Comparison of ENCODE assay signal across 8 cellular contexts in the genomic region with DNA sequence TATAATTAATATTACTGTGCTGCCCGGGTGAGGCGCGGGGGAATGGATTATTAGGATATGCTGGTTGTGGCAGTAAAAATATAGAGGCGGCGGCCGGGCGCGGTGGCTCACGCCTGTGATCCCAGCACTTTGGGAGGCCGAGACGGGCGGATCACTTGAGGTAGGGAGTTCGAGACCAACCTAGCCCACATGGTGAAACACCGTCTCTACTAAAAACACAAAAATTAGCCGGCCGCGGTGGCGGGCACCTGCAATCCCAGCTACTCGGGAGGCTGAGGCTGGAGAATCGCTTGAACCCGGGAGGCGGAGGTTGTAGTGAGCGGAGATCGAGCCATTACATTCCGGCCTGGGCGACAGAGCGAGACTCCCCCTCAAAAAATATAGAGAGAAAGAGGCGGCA. TPM values are rescaled to one million over a fixed set of nuclear protein-coding genes. Genes with fewer than 3 reads are reported as not detected.
DNase-seq lines count a peak whose midpoint lies in the region; ATAC-seq, FAIRE-seq and TF ChIP-seq lines count a peak whose summit lies in the region.
"Not testable (repeated sequence)": the region's sequence is repeated elsewhere in the genome, so short reads cannot be mapped to it uniquely, and the experiment has no call there.

No MANE protein-coding gene starts in this region.

- H2BK5ac ChIP-seq in mesenchymal stem cell (ENCODE audit: low read depth, low read length, poor library complexity, severe bottlenecking), result not testable (repeated sequence)

- H2AK5ac ChIP-seq in mesenchymal stem cell (ENCODE audit: low read length, severe bottlenecking), result not testable (repeated sequence)

- H4K91ac ChIP-seq in mesenchymal stem cell (ENCODE audit: low read length), result not testable (repeated sequence)

- not testable (repeated sequence) for H3K36me3 ChIP-seq in CD8-positive, alpha-beta T cell (ENCODE audit: insufficient read depth, low read length); KOPT-K1 (ENCODE audit: insufficient read depth, low read length); astrocyte (ENCODE audit: insufficient read depth, low read length); esophagus squamous epithelium; mesenchymal stem cell (ENCODE audit: control insufficient read depth in 1 of 2, insufficient read depth in 2 of 2, low read depth in 1 of 2, low read length in 2 of 2); prostate gland

- not testable (repeated sequence) for H3K9me3 ChIP-seq in CD8-positive, alpha-beta T cell (ENCODE audit: low read length); KOPT-K1 (ENCODE audit: insufficient read depth, low read length, poor library complexity, severe bottlenecking); astrocyte (ENCODE audit: insufficient read depth, low read depth, low read length); esophagus squamous epithelium; mesenchymal stem cell (ENCODE audit: control insufficient read depth, low read length); prostate gland

- peak overlapping the region; percentile 49 for H2BK120ac ChIP-seq in mesenchymal stem cell (ENCODE audit: low read depth, low read length)

- H3K9me3 Mint-ChIP-seq in CD8-positive, alpha-beta T cell; astrocyte (ENCODE audit: unreplicated experiment); type B pancreatic cell: not testable (repeated sequence)

- not testable (repeated sequence) for H3K27me3 Mint-ChIP-seq in CD8-positive, alpha-beta T cell (ENCODE audit: low read depth); astrocyte (ENCODE audit: low read depth, unreplicated experiment); type B pancreatic cell

- not testable (repeated sequence) for H3K23ac ChIP-seq in mesenchymal stem cell (ENCODE audit: low read length in 2 of 2)

- not testable (repeated sequence) for H2BK12ac ChIP-seq in mesenchymal stem cell (ENCODE audit: low read length in 2 of 2)

- H3K4ac ChIP-seq in mesenchymal stem cell (ENCODE audit: low read depth in 1 of 2, low read length in 2 of 2), result not testable (repeated sequence)

- TF ChIP-seq POLR2A in esophagus squamous epithelium (IDR thresholded peaks at IDR 0.05); prostate gland (IDR thresholded peaks at IDR 0.05): not testable (repeated sequence)

- not testable (repeated sequence) for H3K18ac ChIP-seq in mesenchymal stem cell (ENCODE audit: low read depth in 1 of 2, low read length in 2 of 2)

- not testable (repeated sequence) for TF ChIP-seq CTCF in CD8-positive, alpha-beta T cell (IDR thresholded peaks at IDR 0.05); WI38 (IDR thresholded peaks at IDR 0.05; ENCODE audit: low read depth, low read length); astrocyte (IDR thresholded peaks at IDR 0.05; ENCODE audit: insufficient read depth, low read depth, low read length); esophagus squamous epithelium (IDR thresholded peaks at IDR 0.05); prostate gland (IDR thresholded peaks at IDR 0.05); type B pancreatic cell (conservative IDR thresholded peaks at IDR 0.05)

- H3K79me2 ChIP-seq in astrocyte (ENCODE audit: insufficient read depth, low read length), result not testable (repeated sequence)

- H3K4me3 Mint-ChIP-seq in CD8-positive, alpha-beta T cell, result peak overlapping the region; percentile 93
- H3K4me3 Mint-ChIP-seq in astrocyte (ENCODE audit: unreplicated experiment) (peak overlapping the region; percentile 96), type B pancreatic cell (peak overlapping the region; percentile 99)

- peaks cover 35% of the 10 kb centered on the region for H3K4me1 Mint-ChIP-seq in CD8-positive, alpha-beta T cell (ENCODE audit: low read depth)
- H3K4me1 Mint-ChIP-seq in astrocyte (ENCODE audit: low read depth, unreplicated experiment), result not testable (repeated sequence)
- H3K4me1 Mint-ChIP-seq in type B pancreatic cell (ENCODE audit: unreplicated experiment), result peaks cover 28% of the 10 kb centered on the region

- H3K4me3 ChIP-seq in CD8-positive, alpha-beta T cell (ENCODE audit: low read depth, low read length), result peak overlapping the region; percentile 87
- H3K4me3 ChIP-seq in WI38 (ENCODE audit: low read depth, low read length) (peak overlapping the region; percentile 86; the same call in 1 of the 2 replicates), astrocyte (ENCODE audit: insufficient read depth, low read depth, low read length) (peak overlapping the region; percentile 91), esophagus squamous epithelium (peak overlapping the region; percentile 63 to 87 (median 80)), mesenchymal stem cell (ENCODE audit: insufficient read depth in 1 of 2, low read depth in 1 of 2, low read length in 2 of 2) (peak overlapping the region in 1 of 2 experiments; percentile 96), prostate gland (peak overlapping the region; percentile 63 to 65)

- H3K9ac ChIP-seq in astrocyte (ENCODE audit: low read length), result not testable (repeated sequence)
- H3K9ac ChIP-seq in mesenchymal stem cell (ENCODE audit: low read length), result peak overlapping the region; percentile 100

- POLR2A ChIA-PET in CD8-positive, alpha-beta T cell (lab: Charles Lee), result interaction anchor here (1.2 to 1.4 kb wide), 2 partner anchors 7 to 10 kb away, joined by 3 read pairs; no protein-coding TSS in a partner anchor

- not testable (repeated sequence) for H2AFZ ChIP-seq in astrocyte (ENCODE audit: low read depth, low read length); mesenchymal stem cell (ENCODE audit: low read depth, low read length)

- peaks cover 23% of the 10 kb centered on the region for H3K4me1 ChIP-seq in CD8-positive, alpha-beta T cell (ENCODE audit: insufficient read depth, low read length)
- H3K4me1 ChIP-seq in astrocyte (ENCODE audit: insufficient read depth, low read length); mesenchymal stem cell (ENCODE audit: control insufficient read depth, insufficient read depth, low read depth, low read length); prostate gland (replicated peaks): not testable (repeated sequence)
- peaks cover 0 to 18% (median 0%) of the 10 kb centered on the region in 3 donors for H3K4me1 ChIP-seq in esophagus squamous epithelium

- H3K27me3 ChIP-seq in CD8-positive, alpha-beta T cell (ENCODE audit: insufficient read depth, low read length); astrocyte (ENCODE audit: insufficient read depth, low read length); esophagus squamous epithelium; mesenchymal stem cell (ENCODE audit: control insufficient read depth in 1 of 2, insufficient read depth in 1 of 2, low read length in 2 of 2); prostate gland (replicated peaks; ENCODE audit: insufficient read depth): not testable (repeated sequence)

- not testable (repeated sequence) for DNase-seq in CD8-positive, alpha-beta T cell; astrocyte (ENCODE audit: low read depth); esophagus squamous epithelium (lab: John Stamatoyannopoulos, UW); mesenchymal stem cell; prostate gland (ENCODE audit: low spot score); type B pancreatic cell (ENCODE audit: extremely low spot score, unreplicated experiment)

- WGBS in esophagus squamous epithelium, 2 donors, result 91% methylated on average over 17 to 28 of the region's 28 CpGs
- 95% methylated on average over 24 of the region's 28 CpGs for WGBS in mesenchymal stem cell
- WGBS in prostate gland, result 94% methylated on average over 28 of the region's 28 CpGs

- intact Hi-C loops in CD8-positive, alpha-beta T cell (cut with DNase I, micrococcal nuclease), result loop anchor here (1.0 to 10.0 kb wide), 5 partner anchors 1071 to 1989 kb away; partner anchors contain the start of genes SERINC1 (in 2 of the 2) and MAN1A1 (in 1 of the 2)
- intact Hi-C loops in esophagus squamous epithelium (cut with DNase I), result not testable (repeated sequence)
- intact Hi-C loops in prostate gland (cut with DNase I), result loop anchor here (10.0 kb wide), 1 partner anchor 851 kb away; no protein-coding TSS in a partner anchor

- H4K20me1 ChIP-seq in astrocyte (ENCODE audit: insufficient read depth, low read length), result not testable (repeated sequence)

- not testable (repeated sequence) for H3K36me3 Mint-ChIP-seq in CD8-positive, alpha-beta T cell; astrocyte (ENCODE audit: low read depth, unreplicated experiment); type B pancreatic cell

- H3K79me1 ChIP-seq in mesenchymal stem cell (replicated peaks; ENCODE audit: low read length, poor library complexity, severe bottlenecking), result not testable (repeated sequence)

- not testable (repeated sequence) for H3K14ac ChIP-seq in mesenchymal stem cell (ENCODE audit: low read length in 2 of 2)

- FAIRE-seq in astrocyte (lab: Jason Lieb, UNC), result not testable (repeated sequence)

- H3K4me2 ChIP-seq in astrocyte (ENCODE audit: low read length), result peak overlapping the region; percentile 86
- not testable (repeated sequence) for H3K4me2 ChIP-seq in mesenchymal stem cell (ENCODE audit: low read length, poor library complexity, severe bottlenecking)

- not testable (repeated sequence) for H4K8ac ChIP-seq in mesenchymal stem cell (ENCODE audit: low read length)

- not testable (repeated sequence) for ATAC-seq in CD8-positive, alpha-beta T cell

- peak overlapping the region; percentile 98 for H3K27ac Mint-ChIP-seq in CD8-positive, alpha-beta T cell
- not testable (repeated sequence) for H3K27ac Mint-ChIP-seq in astrocyte (ENCODE audit: unreplicated experiment); type B pancreatic cell

- CTCF ChIA-PET in CD8-positive, alpha-beta T cell (lab: Charles Lee), result interaction anchor here (1.1 kb wide), 1 partner anchor 17 kb away, joined by 3 read pairs; no protein-coding TSS in a partner anchor

- not testable (repeated sequence) for H2BK15ac ChIP-seq in mesenchymal stem cell (ENCODE audit: low read depth, poor library complexity, severe bottlenecking)

- peak overlapping the region; percentile 99 for H3K27ac ChIP-seq in CD8-positive, alpha-beta T cell (ENCODE audit: low read depth, low read length)
- H3K27ac ChIP-seq in KOPT-K1 (ENCODE audit: low read depth, low read length, poor library complexity, severe bottlenecking), result peak overlapping the region; percentile 76
- H3K27ac ChIP-seq in astrocyte (ENCODE audit: low read depth, low read length), result peak overlapping the region; percentile 99
- peak overlapping the region in 3 of 4 donors; percentile 96 to 99 (median 96) for H3K27ac ChIP-seq in esophagus squamous epithelium
- not testable (repeated sequence) for H3K27ac ChIP-seq in mesenchymal stem cell (ENCODE audit: low read length, poor library complexity, severe bottlenecking)
- H3K27ac ChIP-seq in prostate gland, result peak overlapping the region; percentile 98 to 99

RNA-seq across cellular contexts. Expression of gene TBC1D32, which starts 0.6 kb away (rescaled TPM):
- 1 to 10 TPM; 6.0 to 7.4 TPM for total RNA-seq in CD8-positive, alpha-beta T cell
- total RNA-seq in astrocyte (8.8 and 8.9 TPM in 2 replicates), esophagus squamous epithelium (1 to 10 TPM; 2.2 to 6.5 (median 3.8) TPM), prostate gland (10 to 100 TPM; 10.7 to 11.1 TPM), type B pancreatic cell (ENCODE audit: low replicate concordance) (9.9 and 12.4 TPM in 2 replicates)
- polyA plus RNA-seq in mesenchymal stem cell (2013, experiment 1 of 2), result 2.8 TPM
- polyA plus RNA-seq in mesenchymal stem cell (2013, experiment 2 of 2), result 2.9 TPM
